In genomic region chr11:114553642-114554041, GRCh38 we compare ENCODE assay signal across 21 cellular contexts. TPM values are rescaled to one million over a fixed set of nuclear protein-coding genes. Genes with fewer than 3 reads are reported as not detected.
DNase-seq lines count a peak whose midpoint lies in the region; ATAC-seq, FAIRE-seq and TF ChIP-seq lines count a peak whose summit lies in the region.
"Had no signal": no experiment of that assay in that cellular context is flagged by ENCODE, and none has a peak within 500 bp of the region (broad histone marks: within the 10 kb centered on the region; RNA-seq: fewer than 3 reads in every experiment).

No MANE protein-coding gene starts in this region.

- intact Hi-C loops in IMR-90 (cut with micrococcal nuclease) (no loop called here), right lobe of liver (cut with DNase I) (no loop called here)

- no peak for TF ChIP-seq POLR2A in IMR-90 (IDR thresholded peaks at IDR 0.05; ENCODE audit: low read depth, low read length)
- no peak for TF ChIP-seq POLR2A in H1 (IDR thresholded peaks at IDR 0.05; ENCODE audit: control extremely low read depth in 1 of 2, low read depth in 2 of 2, low read length in 2 of 2)
- no peak for TF ChIP-seq POLR2A in right lobe of liver (IDR thresholded peaks at IDR 0.05)

- no peak overlapping the region for H4K8ac ChIP-seq in IMR-90 (ENCODE audit: low read depth in 2 of 2, low read length in 2 of 2)
- H4K8ac ChIP-seq in H1 (ENCODE audit: extremely low read depth, insufficient read depth, low read length) = no peak overlapping the region

- H3K23me2 ChIP-seq in H1 (ENCODE audit: low read depth, low read length) = peaks cover 3% of the 10 kb centered on the region; the same call in 1 of the 2 replicates

- BruUV-seq in IMR-90 (replicated peaks; lab: Mats Ljungman, UMichigan) = no TSS peak

- H3K14ac ChIP-seq in IMR-90 (replicated peaks; ENCODE audit: low read depth, low read length) (no peak overlapping the region), H1 (ENCODE audit: insufficient read length) (no peak overlapping the region)

- no peak overlapping the region for H3K23ac ChIP-seq in IMR-90 (ENCODE audit: low read depth, low read length)
- no peak overlapping the region for H3K23ac ChIP-seq in H1 (ENCODE audit: insufficient read length)

- 33% methylated on average over 1 of the region's 2 CpGs; no CpG with 5 or more reads in 1 of the 2 experiments for WGBS in IMR-90 (ENCODE audit: extremely low coverage in 2 of 2, insufficient read length in 1 of 2), 2 experiments
- 90% methylated on average over 2 of the region's 2 CpGs; no CpG with 5 or more reads in 1 of the 2 experiments for WGBS in H1 (ENCODE audit: extremely low coverage in 1 of 2, insufficient coverage in 1 of 2, insufficient read length in 1 of 2, insufficient replicate concordance in 2 of 2, low coverage in 1 of 2, low lambda C conversion rate in 2 of 2, missing lambda C conversion rate in 1 of 2), 2 experiments
- WGBS in right lobe of liver (ENCODE audit: insufficient coverage, low coverage, low lambda C conversion rate, missing lambda C conversion rate) = 53% methylated on average over 2 of the region's 2 CpGs

- H2BK15ac ChIP-seq in IMR-90 (ENCODE audit: low read depth, low read length) (no peak overlapping the region), H1 (ENCODE audit: low read length) (no peak overlapping the region)

- H3K9me1 ChIP-seq in IMR-90 (ENCODE audit: insufficient read depth, low read length) = no peaks in the 10 kb centered on the region

- no peak overlapping the region for H2BK20ac ChIP-seq in IMR-90 (ENCODE audit: low read depth, low read length)
- H2BK20ac ChIP-seq in H1 (ENCODE audit: low read length) = no peak overlapping the region

- H3K9me3 ChIP-seq in IMR-90 (ENCODE audit: control insufficient read depth, insufficient read depth, low read length) = no peaks in the 10 kb centered on the region
- no peaks in the 10 kb centered on the region for H3K9me3 ChIP-seq in H1 (ENCODE audit: insufficient read depth in 2 of 2, low read depth in 1 of 2, low read length in 1 of 2)
- H3K9me3 ChIP-seq in effector memory CD4-positive, alpha-beta T cell (ENCODE audit: control insufficient read depth, low read length) = no peaks in the 10 kb centered on the region
- no peaks in the 10 kb centered on the region for H3K9me3 ChIP-seq in right lobe of liver

- H2BK5ac ChIP-seq in IMR-90 (ENCODE audit: low read depth, low read length, poor library complexity, severe bottlenecking) (no peak overlapping the region), H1 (ENCODE audit: low read depth, low read length) (no peak overlapping the region)

- peak; percentile 6 for DNase-seq in EH (ENCODE audit: low read depth)
- peak; percentile 19 for DNase-seq in IMR-90
- DNase-seq in H1 (ENCODE audit: low read depth in 1 of 2, low spot score in 2 of 2) = no peak
- peak; percentile 32 for DNase-seq in myocyte (ENCODE audit: low read depth)
- no peak for DNase-seq in HK-2 (ENCODE audit: unreplicated experiment)
- DNase-seq in effector memory CD4-positive, alpha-beta T cell = no peak
- DNase-seq in right lobe of liver = no peak
- DNase-seq: AML-193, Calu3, DND-41, GOT3, Karpas-422, NCI-H1417 treated with DMSO at 0.1 percent for 48 hours, NCI-H2029, NCI-H2171 treated with DMSO at 0.1 percent for 48 hours, NCI-H774, SHP77 had no signal

- H3K9ac ChIP-seq in IMR-90 (ENCODE audit: low read depth, low read length) = no peak overlapping the region
- H3K9ac ChIP-seq in H1 (replicated peaks in 1 of 4; ENCODE audit: extremely low read depth in 1 of 4, low read depth in 3 of 4, low read length in 3 of 4) = no peak overlapping the region

- no peak for TF ChIP-seq RAD21 in IMR-90 (IDR thresholded peaks at IDR 0.05; ENCODE audit: low read length)
- no peak for TF ChIP-seq RAD21 in H1 (IDR thresholded peaks at IDR 0.05 in 1 of 2, conservative IDR thresholded peaks at IDR 0.05 in 1 of 2; ENCODE audit: low read depth in 2 of 2, low read length in 2 of 2)

- H3K56ac ChIP-seq in IMR-90 (ENCODE audit: extremely low read depth, insufficient read depth, low read length) (no peak overlapping the region), H1 (replicated peaks; ENCODE audit: insufficient read length, low read depth, low read length) (no peak overlapping the region)

- H3K79me1 ChIP-seq in IMR-90 (ENCODE audit: low read depth in 1 of 2, low read length in 2 of 2) (no peaks in the 10 kb centered on the region), H1 (ENCODE audit: low read depth, low read length) (no peaks in the 10 kb centered on the region)

- H2AFZ ChIP-seq in IMR-90 (replicated peaks; ENCODE audit: low read length, poor library complexity) (no peak overlapping the region), H1 (ENCODE audit: low read length) (no peak overlapping the region)

- in situ Hi-C loops in IMR-90 (cut with MboI; ENCODE audit: low sequenced_read_pairs) = no loop called here

- H2BK120ac ChIP-seq in IMR-90 (ENCODE audit: low read depth, low read length) (no peak overlapping the region), H1 (replicated peaks; ENCODE audit: low read depth, low read length) (no peak overlapping the region)

- no peaks in the 10 kb centered on the region for H3K27me3 ChIP-seq in IMR-90 (ENCODE audit: control insufficient read depth, insufficient read depth, low read length)
- H3K27me3 ChIP-seq in H1 (replicated peaks in 1 of 4; ENCODE audit: control insufficient read depth in 3 of 4, extremely low read depth in 1 of 4, insufficient read depth in 3 of 4, low read length in 3 of 4) = no peaks in the 10 kb centered on the region
- no peaks in the 10 kb centered on the region for H3K27me3 ChIP-seq in effector memory CD4-positive, alpha-beta T cell (replicated peaks; ENCODE audit: control insufficient read depth, insufficient read depth, low read length, poor library complexity, severe bottlenecking)
- H3K27me3 ChIP-seq in right lobe of liver = no peaks in the 10 kb centered on the region

- ATAC-seq in IMR-90 (ENCODE audit: low read depth) = peak; percentile 37; the same call in 1 of the 2 replicates
- ATAC-seq in right lobe of liver = no peak
- no peak for ATAC-seq in GM21447 (IDR thresholded peaks at IDR 0.05; ENCODE audit: unreplicated experiment)
- ATAC-seq: HepG2 had no signal

- no peak overlapping the region for H2BK12ac ChIP-seq in H1 (ENCODE audit: low read depth, low read length)

- H4K20me1 ChIP-seq in IMR-90 (ENCODE audit: insufficient read depth, low read length) (no peaks in the 10 kb centered on the region), H1 (replicated peaks in 1 of 2; ENCODE audit: control insufficient read depth in 1 of 2, insufficient read depth in 2 of 2, low read length in 2 of 2) (no peaks in the 10 kb centered on the region)

- no peak overlapping the region for H4K91ac ChIP-seq in IMR-90 (ENCODE audit: insufficient read depth, low read depth, low read length)
- no peak overlapping the region for H4K91ac ChIP-seq in H1 (replicated peaks; ENCODE audit: insufficient read length, low read length)

- H2AK5ac ChIP-seq in IMR-90 (ENCODE audit: low read depth, low read length) (no peak overlapping the region), H1 (ENCODE audit: low read depth, low read length) (no peak overlapping the region)

- H3K4me1 ChIP-seq in IMR-90 (ENCODE audit: control insufficient read depth, insufficient read depth, low read length) = no peaks in the 10 kb centered on the region
- H3K4me1 ChIP-seq in H1 (replicated peaks in 1 of 4; ENCODE audit: control insufficient read depth in 3 of 4, insufficient read depth in 4 of 4, low read length in 3 of 4) = no peaks in the 10 kb centered on the region
- no peaks in the 10 kb centered on the region for H3K4me1 ChIP-seq in effector memory CD4-positive, alpha-beta T cell (ENCODE audit: control insufficient read depth, insufficient read depth, low read length, poor library complexity, severe bottlenecking)
- H3K4me1 ChIP-seq in right lobe of liver = no peaks in the 10 kb centered on the region

- no peak overlapping the region for H3K4ac ChIP-seq in IMR-90 (ENCODE audit: low read depth, low read length)
- H3K4ac ChIP-seq in H1 (replicated peaks; ENCODE audit: insufficient read length, low read depth, low read length) = no peak overlapping the region

- peak; percentile 92 for FAIRE-seq in H1 (lab: Jason Lieb, UNC)
- FAIRE-seq: A204.1, HepG2 had no signal

- CTCF ChIA-PET in IMR-90 (lab: Yijun Ruan, JAX) (interaction anchor here (0.5 to 0.6 kb wide), 2 partner anchors 115 to 663 kb away, joined by 3 read pairs; no protein-coding TSS in a partner anchor), H1 (lab: Charles Lee; ENCODE audit: partially characterized antibody) (no interaction called here)

- H4K5ac ChIP-seq in IMR-90 (ENCODE audit: low read depth, low read length) = no peak overlapping the region
- H4K5ac ChIP-seq in H1 (ENCODE audit: insufficient read length, low read depth, low read length) = no peak overlapping the region

- TF ChIP-seq EP300 in H1 (IDR thresholded peaks at IDR 0.05; ENCODE audit: borderline replicate concordance in 1 of 2, low read depth in 2 of 2, low read length in 2 of 2) = no peak

- no peaks in the 10 kb centered on the region for H3K79me2 ChIP-seq in H1 (ENCODE audit: control insufficient read depth in 1 of 2, insufficient read depth in 2 of 2, low read length in 2 of 2)

- H3K36me3 ChIP-seq in IMR-90 (ENCODE audit: control insufficient read depth, insufficient read depth, low read length) (no peaks in the 10 kb centered on the region), H1 (ENCODE audit: control insufficient read depth in 2 of 4, insufficient read depth in 4 of 4, low read length in 3 of 4) (no peaks in the 10 kb centered on the region), right lobe of liver (no peaks in the 10 kb centered on the region)
- no peaks in the 10 kb centered on the region for H3K36me3 ChIP-seq in effector memory CD4-positive, alpha-beta T cell (ENCODE audit: control insufficient read depth, insufficient read depth, low read length)

- H3K4me2 ChIP-seq in IMR-90 (ENCODE audit: low read depth, low read length) (no peak overlapping the region), H1 (ENCODE audit: insufficient read depth in 1 of 2, low read depth in 2 of 2, low read length in 2 of 2) (no peak overlapping the region)

- H3K18ac ChIP-seq in IMR-90 (ENCODE audit: low read depth, low read length) = no peak overlapping the region
- no peak overlapping the region for H3K18ac ChIP-seq in H1 (ENCODE audit: extremely low read depth, low read length)

- POLR2A ChIA-PET in IMR-90 (lab: Charles Lee; ENCODE audit: unreplicated experiment) = no interaction called here
- POLR2A ChIA-PET in H1 (lab: Charles Lee; ENCODE audit: partially characterized antibody) = no interaction called here

- dilution Hi-C loops in IMR-90 (cut with HindIII; ENCODE audit: low sequenced_read_pairs, unreplicated experiment) = no loop called here

- TF ChIP-seq CTCF in IMR-90 (conservative IDR thresholded peaks at IDR 0.05; ENCODE audit: low read depth, low read length) (no peak), H1 (IDR thresholded peaks at IDR 0.05; ENCODE audit: control extremely low read depth in 1 of 3, insufficient read depth in 1 of 3, low read depth in 1 of 3, low read length in 3 of 3) (no peak), right lobe of liver (IDR thresholded peaks at IDR 0.05) (no peak)

- no peak overlapping the region for H2AK9ac ChIP-seq in IMR-90 (replicated peaks; ENCODE audit: low read depth, low read length, poor library complexity)

- H3K4me3 ChIP-seq in IMR-90 (ENCODE audit: insufficient read depth, low read depth, low read length) (no peak overlapping the region), H1 (ENCODE audit: extremely low read depth in 1 of 4, insufficient read depth in 2 of 4, low read depth in 3 of 4, low read length in 4 of 4) (no peak overlapping the region), right lobe of liver (no peak overlapping the region)
- H3K4me3 ChIP-seq in effector memory CD4-positive, alpha-beta T cell (ENCODE audit: insufficient read depth, low read depth, low read length, poor library complexity, severe bottlenecking) = no peak overlapping the region

- no peak overlapping the region for H3K27ac ChIP-seq in IMR-90 (ENCODE audit: insufficient read depth, low read length)
- no peak overlapping the region for H3K27ac ChIP-seq in H1 (ENCODE audit: low read depth, low read length)
- no peak overlapping the region for H3K27ac ChIP-seq in effector memory CD4-positive, alpha-beta T cell (ENCODE audit: insufficient read depth, low read length, poor library complexity, severe bottlenecking)
- H3K27ac ChIP-seq in right lobe of liver = no peak overlapping the region

RNA-seq across cellular contexts. Expression of gene NXPE1, which starts 6.0 kb away (rescaled TPM):
- not detected in 2 replicates for total RNA-seq in IMR-90 (2012; rRNA removed)
- polyA plus RNA-seq in IMR-90 (2012; rRNA removed) = not detected in 2 replicates
- polyA plus RNA-seq in IMR-90 (2012; cell fraction: cytosol; rRNA removed) = not detected in 2 replicates
- polyA plus RNA-seq in IMR-90 (2012; cell fraction: nucleus; rRNA removed; ENCODE audit: low replicate concordance) = not detected in 2 replicates
- not detected in 2 replicates for total RNA-seq in H1 (2021; fragmentation: NEBNext Ultra II Directional; extraction: Animal tissue kit (Norgen Biotek cat#: 25700))
- not detected in 2 replicates for polyA plus RNA-seq in H1 (2011; rRNA removed)
- polyA plus RNA-seq in H1 (2011; cell fraction: cytosol; rRNA removed) = not detected
- not detected for polyA plus RNA-seq in H1 (2011; cell fraction: nucleus; rRNA removed)
- polyA plus RNA-seq in H1 (2012, experiment 1 of 2) = not detected in 4 replicates
- 0.08 TPM for polyA plus RNA-seq in H1 (2012, experiment 2 of 2)
- polyA plus RNA-seq in H1 (2013, experiment 1 of 2) = not detected
- polyA plus RNA-seq in H1 (2013, experiment 2 of 2) = not detected
- not detected in 2 replicates for polyA minus RNA-seq in H1 (2011; rRNA and poly(A)+ RNA removed)
- not detected for polyA minus RNA-seq in H1 (2011; cell fraction: cytosol; rRNA and poly(A)+ RNA removed)
- not detected for polyA minus RNA-seq in H1 (2011; cell fraction: nucleus; rRNA and poly(A)+ RNA removed)
- total RNA-seq in myocyte = not detected in 2 replicates
- polyA plus RNA-seq in myocyte (2012) = 0.03 TPM
- total RNA-seq in right lobe of liver = not detected
- total RNA-seq: Calu3, HepG2, NCI-H460 had no signal
- polyA plus RNA-seq: HepG2 had no signal

RNA-seq across cellular contexts. Expression of gene NXPE4, which starts 41.9 kb away (rescaled TPM):
- total RNA-seq in IMR-90 (2012; rRNA removed) = not detected in 2 replicates
- polyA plus RNA-seq in IMR-90 (2012; rRNA removed) = not detected in 2 replicates
- polyA plus RNA-seq in IMR-90 (2012; cell fraction: cytosol; rRNA removed) = not detected in 2 replicates
- polyA plus RNA-seq in IMR-90 (2012; cell fraction: nucleus; rRNA removed; ENCODE audit: low replicate concordance) = not detected in 2 replicates
- not detected in 2 replicates for total RNA-seq in H1 (2021; fragmentation: NEBNext Ultra II Directional; extraction: Animal tissue kit (Norgen Biotek cat#: 25700))
- not detected in 2 replicates for polyA plus RNA-seq in H1 (2011; rRNA removed)
- not detected for polyA plus RNA-seq in H1 (2011; cell fraction: cytosol; rRNA removed)
- polyA plus RNA-seq in H1 (2011; cell fraction: nucleus; rRNA removed) = not detected
- not detected in 4 replicates for polyA plus RNA-seq in H1 (2012, experiment 1 of 2)
- polyA plus RNA-seq in H1 (2012, experiment 2 of 2) = not detected
- not detected for polyA plus RNA-seq in H1 (2013, experiment 1 of 2)
- not detected for polyA plus RNA-seq in H1 (2013, experiment 2 of 2)
- not detected in 2 replicates for polyA minus RNA-seq in H1 (2011; rRNA and poly(A)+ RNA removed)
- not detected for polyA minus RNA-seq in H1 (2011; cell fraction: cytosol; rRNA and poly(A)+ RNA removed)
- polyA minus RNA-seq in H1 (2011; cell fraction: nucleus; rRNA and poly(A)+ RNA removed) = not detected
- not detected in 2 replicates for total RNA-seq in myocyte
- polyA plus RNA-seq in myocyte (2012) = 0.04 TPM
- not detected for total RNA-seq in right lobe of liver
- total RNA-seq: Calu3, HepG2, NCI-H460 had no signal
- polyA plus RNA-seq: HepG2 had no signal

Comparison
In these comparisons a context has a peak if more than half of its experiments do, and no peak if none do; other contexts are left out.
1. DNase-seq: peak in EH (single experiment), IMR-90 (single experiment) and myocyte (single experiment); none in H1 (0 of 2), HK-2 (single experiment), effector memory CD4-positive, alpha-beta T cell (0 of 3) and right lobe of liver (0 of 3).